ENCODE assay signal across 8 cellular contexts in the genomic region with DNA sequence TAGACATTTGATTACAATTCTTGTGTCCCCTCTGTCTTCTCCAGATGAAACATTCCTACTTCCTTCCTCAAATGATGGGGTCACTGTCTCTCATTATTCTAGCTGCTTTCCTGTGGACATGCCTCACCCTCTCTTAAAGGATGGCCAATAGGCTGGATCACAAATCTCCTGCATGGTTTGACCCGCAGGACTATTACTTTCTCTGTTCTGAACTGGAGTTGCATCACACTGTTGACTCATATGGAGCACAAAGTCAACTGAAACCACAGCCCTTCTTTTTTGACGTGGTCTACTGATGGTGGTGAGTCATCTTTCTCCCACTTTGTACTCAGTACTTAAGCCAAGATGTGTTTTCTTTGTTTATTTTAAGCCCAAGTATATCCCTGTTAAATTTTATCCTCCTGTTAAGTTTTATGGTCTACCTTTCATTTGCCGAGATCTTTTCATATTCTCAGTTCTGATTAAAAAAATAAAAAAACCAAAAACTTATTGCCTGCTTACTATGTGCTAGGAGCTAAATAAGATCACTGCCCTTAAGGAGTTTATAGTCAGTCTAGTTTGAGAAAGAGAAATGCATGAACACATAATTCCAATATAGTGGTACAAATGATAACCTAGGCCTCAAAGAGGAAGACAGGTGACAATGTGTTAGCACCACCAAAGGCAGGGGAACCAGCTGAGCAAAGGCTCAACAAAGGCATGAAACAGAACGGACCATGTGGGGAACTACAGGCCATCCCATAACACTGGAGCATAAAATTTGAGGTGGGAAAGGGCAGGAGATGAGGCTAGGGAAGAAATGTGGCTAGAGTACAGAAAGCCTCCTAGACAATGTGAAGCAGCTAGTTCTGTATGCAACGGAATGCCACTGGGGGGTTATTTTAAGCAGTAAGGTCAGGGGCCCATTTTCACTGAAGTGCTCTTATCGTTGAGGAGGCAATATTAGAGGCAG.
DNase-seq lines count a peak whose midpoint lies in the region; ATAC-seq and TF ChIP-seq lines count a peak whose summit lies in the region.

No MANE protein-coding gene starts in this region.

- H3K9me3 Mint-ChIP-seq in stimulated activated naive B cell treated with anti-CD40 and anti-IgM and Interleukin-4, amounts not matched to agents 10 μg/mL and 1 μg/mL and 100 μg/mL, for 72 hours: peaks cover 0 to 4% of the 10 kb centered on the region in 2 donors

- ATAC-seq in GM18861 (IDR thresholded peaks at IDR 0.05; ENCODE audit: unreplicated experiment) (peak; percentile 96), HG03039 (IDR thresholded peaks at IDR 0.05; ENCODE audit: unreplicated experiment) (peak; percentile 99)
- peak; percentile 100 for ATAC-seq in stimulated activated naive B cell treated with anti-CD40 and anti-IgM and Interleukin-4, amounts not matched to agents 10 μg/mL and 1 μg/mL and 100 μg/mL, for 72 hours (replicated peaks)

- TF ChIP-seq CTCF in AG09309 (IDR thresholded peaks at IDR 0.05; ENCODE audit: control insufficient read depth, insufficient read depth, low read depth, low read length, missing control alignments): no peak

- peaks cover 34 to 55% of the 10 kb centered on the region in 2 donors for H3K36me3 Mint-ChIP-seq in stimulated activated naive B cell treated with anti-CD40 and anti-IgM and Interleukin-4, amounts not matched to agents 10 μg/mL and 1 μg/mL and 100 μg/mL, for 72 hours

- DNase-seq in AG09309 (ENCODE audit: low read depth) (peak; percentile 98), amniotic stem cell (lab: John Stamatoyannopoulos, UW) (peak; percentile 93), kidney tubule cell (ENCODE audit: low spot score) (peak; percentile 96), NCI-H1048 (lab: John Stamatoyannopoulos, UW) (no peak)
- peak; percentile 28 for DNase-seq in stimulated activated naive B cell treated with anti-CD40 and anti-IgM and Interleukin-4, amounts not matched to agents 10 μg/mL and 1 μg/mL and 100 μg/mL, for 72 hours

- H3K27me3 Mint-ChIP-seq in stimulated activated naive B cell treated with anti-CD40 and anti-IgM and Interleukin-4, amounts not matched to agents 10 μg/mL and 1 μg/mL and 100 μg/mL, for 72 hours: no peaks in the 10 kb centered on the region

- no peak overlapping the region for H3K4me3 ChIP-seq in AG09309 (ENCODE audit: control insufficient read depth, low read depth, low read length)

- H3K4me1 Mint-ChIP-seq in stimulated activated naive B cell treated with anti-CD40 and anti-IgM and Interleukin-4, amounts not matched to agents 10 μg/mL and 1 μg/mL and 100 μg/mL, for 72 hours: peaks cover 13 to 15% of the 10 kb centered on the region in 2 donors

- no peak overlapping the region for H3K4me3 Mint-ChIP-seq in stimulated activated naive B cell treated with anti-CD40 and anti-IgM and Interleukin-4, amounts not matched to agents 10 μg/mL and 1 μg/mL and 100 μg/mL, for 72 hours

- H3K27ac Mint-ChIP-seq in stimulated activated naive B cell treated with anti-CD40 and anti-IgM and Interleukin-4, amounts not matched to agents 10 μg/mL and 1 μg/mL and 100 μg/mL, for 72 hours: peak overlapping the region; percentile 63

TF ChIP-seq in PFSK-1, 5 proteins besides CTCF, POLR2A, EP300 and RAD21:
- TF ChIP-seq FOXP2 (optimal IDR thresholded peaks at IDR 0.05; ENCODE audit: borderline replicate concordance, extremely low read depth, extremely low read length, insufficient read depth): peak; percentile 43
- TF ChIP-seq, protein P1, sequence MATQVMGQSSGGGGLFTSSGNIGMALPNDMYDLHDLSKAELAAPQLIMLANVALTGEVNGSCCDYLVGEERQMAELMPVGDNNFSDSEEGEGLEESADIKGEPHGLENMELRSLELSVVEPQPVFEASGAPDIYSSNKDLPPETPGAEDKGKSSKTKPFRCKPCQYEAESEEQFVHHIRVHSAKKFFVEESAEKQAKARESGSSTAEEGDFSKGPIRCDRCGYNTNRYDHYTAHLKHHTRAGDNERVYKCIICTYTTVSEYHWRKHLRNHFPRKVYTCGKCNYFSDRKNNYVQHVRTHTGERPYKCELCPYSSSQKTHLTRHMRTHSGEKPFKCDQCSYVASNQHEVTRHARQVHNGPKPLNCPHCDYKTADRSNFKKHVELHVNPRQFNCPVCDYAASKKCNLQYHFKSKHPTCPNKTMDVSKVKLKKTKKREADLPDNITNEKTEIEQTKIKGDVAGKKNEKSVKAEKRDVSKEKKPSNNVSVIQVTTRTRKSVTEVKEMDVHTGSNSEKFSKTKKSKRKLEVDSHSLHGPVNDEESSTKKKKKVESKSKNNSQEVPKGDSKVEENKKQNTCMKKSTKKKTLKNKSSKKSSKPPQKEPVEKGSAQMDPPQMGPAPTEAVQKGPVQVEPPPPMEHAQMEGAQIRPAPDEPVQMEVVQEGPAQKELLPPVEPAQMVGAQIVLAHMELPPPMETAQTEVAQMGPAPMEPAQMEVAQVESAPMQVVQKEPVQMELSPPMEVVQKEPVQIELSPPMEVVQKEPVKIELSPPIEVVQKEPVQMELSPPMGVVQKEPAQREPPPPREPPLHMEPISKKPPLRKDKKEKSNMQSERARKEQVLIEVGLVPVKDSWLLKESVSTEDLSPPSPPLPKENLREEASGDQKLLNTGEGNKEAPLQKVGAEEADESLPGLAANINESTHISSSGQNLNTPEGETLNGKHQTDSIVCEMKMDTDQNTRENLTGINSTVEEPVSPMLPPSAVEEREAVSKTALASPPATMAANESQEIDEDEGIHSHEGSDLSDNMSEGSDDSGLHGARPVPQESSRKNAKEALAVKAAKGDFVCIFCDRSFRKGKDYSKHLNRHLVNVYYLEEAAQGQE (IDR thresholded peaks at IDR 0.05; ENCODE audit: insufficient read depth in 1 of 2, low read depth in 2 of 2, low read length in 2 of 2): 0 out of 4 replicates have a peak, but pooled peaks of 1 of the 2 experiments have one; percentile 21
- no peak for TF ChIP-seq TAF1 (IDR thresholded peaks at IDR 0.05; ENCODE audit: borderline replicate concordance, insufficient read depth, low read length)
